Comparison of ENCODE assay signal across 1 cellular context in genomic region chr3:29057326-29057725, GRCh38.
TF ChIP-seq lines count a peak whose summit lies in the region.

No MANE protein-coding gene starts in this region.

TF ChIP-seq in GM23338, 12 proteins besides CTCF, POLR2A, EP300 and RAD21:
- no peak for TF ChIP-seq ZNF462 (CRISPR knock-in tag; IDR thresholded peaks at IDR 0.05)
- TF ChIP-seq STAT1 (IDR thresholded peaks at IDR 0.05; ENCODE audit: unreplicated experiment), result no peak
- no peak for TF ChIP-seq POLR2AphosphoS5 (IDR thresholded peaks at IDR 0.05; ENCODE audit: low read depth)
- no peak for TF ChIP-seq EZH2phosphoT487 (IDR thresholded peaks at IDR 0.05; ENCODE audit: unreplicated experiment)
- TF ChIP-seq CREB1 (CRISPR knock-in tag; IDR thresholded peaks at IDR 0.05; ENCODE audit: low read depth), result no peak
- TF ChIP-seq JUNB (IDR thresholded peaks at IDR 0.05; ENCODE audit: unreplicated experiment), result no peak
- no peak for TF ChIP-seq NANOG (IDR thresholded peaks at IDR 0.05; ENCODE audit: borderline replicate concordance)
- no peak for TF ChIP-seq ZNF331 (CRISPR knock-in tag; IDR thresholded peaks at IDR 0.05; ENCODE audit: low read depth)
- TF ChIP-seq, protein P1, sequence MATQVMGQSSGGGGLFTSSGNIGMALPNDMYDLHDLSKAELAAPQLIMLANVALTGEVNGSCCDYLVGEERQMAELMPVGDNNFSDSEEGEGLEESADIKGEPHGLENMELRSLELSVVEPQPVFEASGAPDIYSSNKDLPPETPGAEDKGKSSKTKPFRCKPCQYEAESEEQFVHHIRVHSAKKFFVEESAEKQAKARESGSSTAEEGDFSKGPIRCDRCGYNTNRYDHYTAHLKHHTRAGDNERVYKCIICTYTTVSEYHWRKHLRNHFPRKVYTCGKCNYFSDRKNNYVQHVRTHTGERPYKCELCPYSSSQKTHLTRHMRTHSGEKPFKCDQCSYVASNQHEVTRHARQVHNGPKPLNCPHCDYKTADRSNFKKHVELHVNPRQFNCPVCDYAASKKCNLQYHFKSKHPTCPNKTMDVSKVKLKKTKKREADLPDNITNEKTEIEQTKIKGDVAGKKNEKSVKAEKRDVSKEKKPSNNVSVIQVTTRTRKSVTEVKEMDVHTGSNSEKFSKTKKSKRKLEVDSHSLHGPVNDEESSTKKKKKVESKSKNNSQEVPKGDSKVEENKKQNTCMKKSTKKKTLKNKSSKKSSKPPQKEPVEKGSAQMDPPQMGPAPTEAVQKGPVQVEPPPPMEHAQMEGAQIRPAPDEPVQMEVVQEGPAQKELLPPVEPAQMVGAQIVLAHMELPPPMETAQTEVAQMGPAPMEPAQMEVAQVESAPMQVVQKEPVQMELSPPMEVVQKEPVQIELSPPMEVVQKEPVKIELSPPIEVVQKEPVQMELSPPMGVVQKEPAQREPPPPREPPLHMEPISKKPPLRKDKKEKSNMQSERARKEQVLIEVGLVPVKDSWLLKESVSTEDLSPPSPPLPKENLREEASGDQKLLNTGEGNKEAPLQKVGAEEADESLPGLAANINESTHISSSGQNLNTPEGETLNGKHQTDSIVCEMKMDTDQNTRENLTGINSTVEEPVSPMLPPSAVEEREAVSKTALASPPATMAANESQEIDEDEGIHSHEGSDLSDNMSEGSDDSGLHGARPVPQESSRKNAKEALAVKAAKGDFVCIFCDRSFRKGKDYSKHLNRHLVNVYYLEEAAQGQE (IDR thresholded peaks at IDR 0.05; ENCODE audit: unreplicated experiment), result no peak
